In the genomic region with DNA sequence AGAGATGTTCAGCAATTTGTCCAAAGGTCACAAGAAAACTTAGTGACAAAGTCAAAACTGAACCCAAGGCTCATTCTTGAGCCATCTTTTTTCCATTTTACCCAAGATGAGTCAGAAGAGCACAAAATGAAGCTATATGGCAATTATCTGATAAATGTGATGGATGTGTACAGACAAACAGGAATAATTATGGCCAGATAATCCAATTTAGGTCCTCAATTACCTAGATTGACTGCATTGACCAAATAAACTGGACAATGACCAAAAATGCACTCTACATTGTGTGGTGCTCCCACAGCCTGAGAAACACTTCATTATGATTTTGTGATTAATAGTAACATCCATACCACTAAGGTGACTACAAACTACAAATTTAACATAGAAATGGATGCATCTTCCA, we compare ENCODE assay signal across 5 cellular contexts.
"Had no signal": no experiment of that assay in that cellular context is flagged by ENCODE, and none has a peak within 500 bp of the region (broad histone marks: within the 10 kb centered on the region; RNA-seq: fewer than 3 reads in every experiment).

No MANE protein-coding gene starts in this region.

- DNase-seq: H9, HCEC 1CT, IMR-90 had no signal

- H3K4me3 ChIP-seq: GM23338, K562 had no signal

- H3K4me2 ChIP-seq: GM23338 had no signal

- H2AFZ ChIP-seq: GM23338 had no signal
